In the genomic region with DNA sequence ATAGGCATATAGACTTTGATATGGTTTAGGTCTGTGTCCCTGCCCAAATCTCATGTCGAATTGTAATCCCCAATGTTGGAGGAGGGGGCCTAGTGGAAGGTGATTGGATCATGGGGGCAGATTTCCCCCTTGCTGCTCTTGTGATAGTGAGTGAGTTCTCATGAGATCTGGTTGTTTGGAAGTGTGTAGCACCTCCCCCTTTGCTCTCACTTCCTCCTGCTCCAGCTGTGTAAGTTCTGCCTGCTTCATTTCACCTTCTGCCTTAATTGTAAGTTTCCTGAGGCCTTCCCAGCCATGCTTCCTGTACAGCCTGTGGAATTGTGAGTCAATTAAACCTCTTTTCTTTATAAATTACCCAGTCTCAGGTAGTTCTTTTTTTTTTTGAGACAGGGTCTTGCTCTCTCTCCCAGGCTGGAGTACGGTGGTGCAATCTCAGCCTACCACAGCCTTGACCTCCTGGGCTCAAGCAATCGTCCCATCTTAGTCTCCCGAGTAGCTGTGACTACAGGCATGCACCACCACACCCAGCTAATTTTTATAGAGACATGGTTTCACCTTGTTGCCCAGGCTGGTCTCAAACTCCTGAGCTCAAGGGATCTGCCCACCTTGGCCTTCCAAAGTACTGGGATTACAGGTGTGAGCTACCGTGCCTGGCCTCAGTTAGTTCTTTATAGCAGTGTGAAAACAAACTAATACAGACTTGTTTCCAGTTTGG, we compare ENCODE assay signal across 5 cellular contexts. TPM values are rescaled to one million over a fixed set of nuclear protein-coding genes. Genes with fewer than 3 reads are reported as not detected.
"Had no signal": no experiment of that assay in that cellular context is flagged by ENCODE, and none has a peak within 500 bp of the region (broad histone marks: within the 10 kb centered on the region; RNA-seq: fewer than 3 reads in every experiment).

No MANE protein-coding gene starts in this region.

RNA-seq across cellular contexts. Expression of gene DHRS2, which starts 1.3 kb away (rescaled TPM):
- total RNA-seq: Peyer's patch, Right ventricle myocardium inferior had no signal
- polyA plus RNA-seq: IgD-negative memory B cell had no signal

RNA-seq across cellular contexts. Expression of gene JPH4, which starts 56.3 kb away (rescaled TPM):
- total RNA-seq: HT-29, PC-9 had no signal
